ENCODE assay signal across 18 cellular contexts in the genomic region with DNA sequence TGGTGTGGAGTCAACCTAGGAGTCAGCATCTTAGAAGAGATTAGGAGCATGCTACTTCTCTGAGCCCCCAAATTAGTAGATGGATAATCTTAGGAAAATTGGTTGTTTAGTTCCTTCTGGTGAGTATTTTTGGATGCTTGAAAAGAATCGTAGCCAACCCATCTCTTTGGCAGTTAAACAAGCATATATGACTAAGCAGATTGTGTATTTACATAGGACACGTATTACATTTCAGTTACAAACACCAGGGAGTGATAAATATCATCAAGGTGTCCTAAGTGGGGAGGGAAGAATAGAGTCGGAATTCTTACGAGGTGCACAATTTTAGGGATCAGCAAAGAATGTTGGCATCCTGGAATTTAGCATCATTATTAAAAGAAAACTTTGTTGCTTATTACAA.
DNase-seq lines count a peak whose midpoint lies in the region; ATAC-seq and TF ChIP-seq lines count a peak whose summit lies in the region.
"Had no signal": no experiment of that assay in that cellular context is flagged by ENCODE, and none has a peak within 500 bp of the region (broad histone marks: within the 10 kb centered on the region; RNA-seq: fewer than 3 reads in every experiment).

No MANE protein-coding gene starts in this region.

- no peak overlapping the region for H3K27ac ChIP-seq in effector memory CD4-positive, alpha-beta T cell (ENCODE audit: insufficient read depth, low read length, poor library complexity, severe bottlenecking)
- H3K27ac ChIP-seq: 22Rv1, SK-N-MC had no signal

- no peaks in the 10 kb centered on the region for H3K9me3 ChIP-seq in effector memory CD4-positive, alpha-beta T cell (ENCODE audit: control insufficient read depth, low read length)

- no peaks in the 10 kb centered on the region for H3K4me1 ChIP-seq in effector memory CD4-positive, alpha-beta T cell (ENCODE audit: control insufficient read depth, insufficient read depth, low read length, poor library complexity, severe bottlenecking)

- no peaks in the 10 kb centered on the region for H3K36me3 ChIP-seq in effector memory CD4-positive, alpha-beta T cell (ENCODE audit: control insufficient read depth, insufficient read depth, low read length)

- no peak for ATAC-seq in GM21723 (IDR thresholded peaks at IDR 0.05; ENCODE audit: unreplicated experiment)

- no peak overlapping the region for H3K4me3 ChIP-seq in epithelial cell of esophagus (ENCODE audit: low read length)
- no peak overlapping the region for H3K4me3 ChIP-seq in effector memory CD4-positive, alpha-beta T cell (ENCODE audit: insufficient read depth, low read depth, low read length, poor library complexity, severe bottlenecking)
- H3K4me3 ChIP-seq: SK-N-MC had no signal

- H3K27me3 ChIP-seq in effector memory CD4-positive, alpha-beta T cell (replicated peaks; ENCODE audit: control insufficient read depth, insufficient read depth, low read length, poor library complexity, severe bottlenecking) = no peaks in the 10 kb centered on the region

- TF ChIP-seq CTCF in epithelial cell of esophagus (IDR thresholded peaks at IDR 0.05; ENCODE audit: insufficient read depth, low read depth, low read length, missing control alignments) = no peak

- DNase-seq in NCI-H2029 (lab: John Stamatoyannopoulos, UW) (peak; percentile 2), NCI-H2029 treated with DMSO at 0.1 percent for 48 hours (lab: John Stamatoyannopoulos, UW) (no peak), NCI-H69 (lab: John Stamatoyannopoulos, UW) (peak; percentile 18), epithelial cell of esophagus (ENCODE audit: low read depth) (peak; percentile 50), SHP77 (lab: John Stamatoyannopoulos, UW) (no peak)
- no peak for DNase-seq in activated CD4-positive, alpha-beta T cell treated with anti-CD3 and anti-CD28 coated beads for 48 hours
- DNase-seq in effector memory CD4-positive, alpha-beta T cell = no peak
- DNase-seq: C1 segment of cervical spinal cord, DMS153, HCEC 1CT, NCI-H1092 treated with DMSO at 0.1 percent for 48 hours, NCI-H1694 treated with DMSO at 0.1 percent for 48 hours, NCI-H2171 treated with DMSO at 0.1 percent for 48 hours, NCI-H510A, T-helper 1 cell had no signal

Comparison
In these comparisons a context has a peak if more than half of its experiments do, and no peak if none do; other contexts are left out.
1. DNase-seq: peak in NCI-H2029 (single experiment), NCI-H69 (single experiment) and epithelial cell of esophagus (single experiment); none in NCI-H2029 treated with DMSO at 0.1 percent for 48 hours (single experiment), activated CD4-positive, alpha-beta T cell treated with anti-CD3 and anti-CD28 coated beads for 48 hours (single experiment), SHP77 (0 of 2) and effector memory CD4-positive, alpha-beta T cell (0 of 3).